ENCODE assay signal across 22 cellular contexts in the genomic region with DNA sequence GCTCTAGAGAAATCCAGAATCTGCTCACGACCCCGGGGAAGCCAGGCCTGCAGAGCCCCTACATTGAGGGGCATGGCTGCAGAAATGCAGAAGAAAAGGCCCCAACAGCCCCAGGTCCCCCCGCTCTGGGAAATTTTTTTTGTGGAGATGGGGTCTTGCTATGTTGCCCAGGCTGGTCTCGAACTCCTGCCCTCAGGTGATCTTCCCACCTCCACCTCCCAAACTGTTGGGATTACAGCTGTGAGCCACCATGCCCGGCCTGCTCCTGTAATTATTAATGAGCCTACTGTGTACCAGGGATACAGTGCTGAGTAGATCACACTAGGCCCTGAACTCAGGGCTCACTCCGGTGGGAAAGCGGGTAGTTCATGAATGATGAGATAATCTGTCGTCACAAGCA. TPM values are rescaled to one million over a fixed set of nuclear protein-coding genes. Genes with fewer than 3 reads are reported as not detected.
DNase-seq lines count a peak whose midpoint lies in the region; ATAC-seq and TF ChIP-seq lines count a peak whose summit lies in the region.
"Had no signal": no experiment of that assay in that cellular context is flagged by ENCODE, and none has a peak within 500 bp of the region (broad histone marks: within the 10 kb centered on the region; RNA-seq: fewer than 3 reads in every experiment).

No MANE protein-coding gene starts in this region.

- peaks cover 11% of the 10 kb centered on the region for H3K4me1 Mint-ChIP-seq in activated naive CD8-positive, alpha-beta T cell treated with anti-CD3 and anti-CD28 coated beads, Interleukin-2, amount 10 ng/mL, durations not matched to agents 7 days and 5 days
- H3K4me1 Mint-ChIP-seq in activated naive CD8-positive, alpha-beta T cell treated with anti-CD3 and anti-CD28 coated beads for 36 hours, result peaks cover 15% of the 10 kb centered on the region
- H3K4me1 Mint-ChIP-seq in HFFc6 (ENCODE audit: low read depth) (peaks cover 13% of the 10 kb centered on the region), endodermal cell (peaks cover 5% of the 10 kb centered on the region)
- peaks cover 33% of the 10 kb centered on the region for H3K4me1 Mint-ChIP-seq in stimulated activated effector memory CD8-positive, alpha-beta T cell treated with anti-CD3 and anti-CD28 coated beads, Interleukin-12 subunit alpha, Interleukin-12 subunit beta, amount 100 ng/mL, for 72 hours
- H3K4me1 Mint-ChIP-seq: nephron had no signal

- DNase-seq in activated naive CD8-positive, alpha-beta T cell treated with anti-CD3 and anti-CD28 coated beads, Interleukin-2, amount 10 ng/mL, durations not matched to agents 7 days and 5 days, result no peak
- no peak for DNase-seq in activated naive CD8-positive, alpha-beta T cell treated with anti-CD3 and anti-CD28 coated beads for 36 hours
- DNase-seq in HFFc6 (no peak), endodermal cell (no peak), caudate nucleus (lab: John Stamatoyannopoulos, UW) (no peak), AG20443 (ENCODE audit: low spot score) (no peak)
- DNase-seq in stimulated activated effector memory CD8-positive, alpha-beta T cell treated with anti-CD3 and anti-CD28 coated beads, Interleukin-12 subunit alpha, Interleukin-12 subunit beta, amount 100 ng/mL, for 72 hours (ENCODE audit: low spot score in 2 of 2), result no peak
- DNase-seq: activated CD4-positive, CD25-positive, alpha-beta regulatory T cell; activated gamma-delta T cell treated with Interleukin-2 at 50 U/mL for 16 hours; EL; left cardiac atrium; mesendoderm; NCI-H446 treated with DMSO at 0.1 percent for 48 hours; stimulated activated CD4-positive, alpha-beta T cell treated with anti-CD3 and anti-CD28 coated beads, Interleukin-4, amount 100 ng/mL, for 24 hours; stomach; T-helper 9 cell; trophoblast cell had no signal

- no peaks in the 10 kb centered on the region for H3K27me3 Mint-ChIP-seq in activated naive CD8-positive, alpha-beta T cell treated with anti-CD3 and anti-CD28 coated beads, Interleukin-2, amount 10 ng/mL, durations not matched to agents 7 days and 5 days
- no peaks in the 10 kb centered on the region for H3K27me3 Mint-ChIP-seq in activated naive CD8-positive, alpha-beta T cell treated with anti-CD3 and anti-CD28 coated beads for 36 hours
- H3K27me3 Mint-ChIP-seq in HFFc6 (ENCODE audit: insufficient read depth) (peaks cover under 1% of the 10 kb centered on the region; the same call in 1 of the 2 replicates), endodermal cell (ENCODE audit: insufficient read depth) (no peaks in the 10 kb centered on the region)

- no peaks in the 10 kb centered on the region for H3K9me3 ChIP-seq in endodermal cell (ENCODE audit: control insufficient read depth, low read length)
- H3K9me3 ChIP-seq: prostate gland, stomach had no signal

- no peak for ATAC-seq in activated naive CD8-positive, alpha-beta T cell treated with anti-CD3 and anti-CD28 coated beads, Interleukin-2, amount 10 ng/mL, durations not matched to agents 7 days and 5 days (ENCODE audit: low read depth)
- ATAC-seq in stimulated activated effector memory CD8-positive, alpha-beta T cell treated with anti-CD3 and anti-CD28 coated beads, Interleukin-12 subunit alpha, Interleukin-12 subunit beta, amount 100 ng/mL, for 72 hours, result no peak
- ATAC-seq in GM21526 (IDR thresholded peaks at IDR 0.05; ENCODE audit: low FRiP score, unreplicated experiment), result no peak
- ATAC-seq: left cardiac atrium, Panc1 had no signal

- H3K36me3 ChIP-seq in endodermal cell (ENCODE audit: control insufficient read depth, insufficient read depth, low read length), result peaks cover 59% of the 10 kb centered on the region

- H3K36me3 Mint-ChIP-seq in activated naive CD8-positive, alpha-beta T cell treated with anti-CD3 and anti-CD28 coated beads, Interleukin-2, amount 10 ng/mL, durations not matched to agents 7 days and 5 days, result peaks cover 12% of the 10 kb centered on the region
- H3K36me3 Mint-ChIP-seq in activated naive CD8-positive, alpha-beta T cell treated with anti-CD3 and anti-CD28 coated beads for 36 hours, result peaks cover 8% of the 10 kb centered on the region
- H3K36me3 Mint-ChIP-seq in HFFc6 (ENCODE audit: low read depth), result peaks cover 18% of the 10 kb centered on the region
- H3K36me3 Mint-ChIP-seq in endodermal cell (ENCODE audit: low read depth), result peaks cover 43% of the 10 kb centered on the region
- H3K36me3 Mint-ChIP-seq in stimulated activated effector memory CD8-positive, alpha-beta T cell treated with anti-CD3 and anti-CD28 coated beads, Interleukin-12 subunit alpha, Interleukin-12 subunit beta, amount 100 ng/mL, for 72 hours, result peaks cover 80% of the 10 kb centered on the region

- WGBS in endodermal cell (ENCODE audit: insufficient coverage in 1 of 2, insufficient read length in 1 of 2), 2 experiments, result 95 to 100% methylated on average over 3 to 8 of the region's 8 CpGs

- POLR2A ChIA-PET in activated naive CD8-positive, alpha-beta T cell treated with anti-CD3 and anti-CD28 coated beads, Interleukin-2, amount 10 ng/mL, durations not matched to agents 7 days and 5 days (lab: Charles Lee), result no interaction called here

- no peaks in the 10 kb centered on the region for H3K27me3 ChIP-seq in endodermal cell (ENCODE audit: control insufficient read depth, insufficient read depth, low read length, poor library complexity, severe bottlenecking)
- H3K27me3 ChIP-seq: stomach had no signal

- H3K9me3 Mint-ChIP-seq in activated naive CD8-positive, alpha-beta T cell treated with anti-CD3 and anti-CD28 coated beads, Interleukin-2, amount 10 ng/mL, durations not matched to agents 7 days and 5 days, result no peaks in the 10 kb centered on the region
- H3K9me3 Mint-ChIP-seq in activated naive CD8-positive, alpha-beta T cell treated with anti-CD3 and anti-CD28 coated beads for 36 hours, result no peaks in the 10 kb centered on the region
- H3K9me3 Mint-ChIP-seq in HFFc6 (no peaks in the 10 kb centered on the region; the same call in 1 of the 2 replicates), endodermal cell (no peaks in the 10 kb centered on the region)
- no peaks in the 10 kb centered on the region for H3K9me3 Mint-ChIP-seq in stimulated activated effector memory CD8-positive, alpha-beta T cell treated with anti-CD3 and anti-CD28 coated beads, Interleukin-12 subunit alpha, Interleukin-12 subunit beta, amount 100 ng/mL, for 72 hours
- H3K9me3 Mint-ChIP-seq: nephron had no signal

- peak overlapping the region; percentile 2 for H3K27ac Mint-ChIP-seq in activated naive CD8-positive, alpha-beta T cell treated with anti-CD3 and anti-CD28 coated beads, Interleukin-2, amount 10 ng/mL, durations not matched to agents 7 days and 5 days
- no peak overlapping the region for H3K27ac Mint-ChIP-seq in activated naive CD8-positive, alpha-beta T cell treated with anti-CD3 and anti-CD28 coated beads for 36 hours
- H3K27ac Mint-ChIP-seq in HFFc6 (peak overlapping the region; percentile 6; the same call in 1 of the 2 replicates), endodermal cell (peak overlapping the region; percentile 18)
- peak overlapping the region; percentile 76 for H3K27ac Mint-ChIP-seq in stimulated activated effector memory CD8-positive, alpha-beta T cell treated with anti-CD3 and anti-CD28 coated beads, Interleukin-12 subunit alpha, Interleukin-12 subunit beta, amount 100 ng/mL, for 72 hours
- H3K27ac Mint-ChIP-seq: nephron had no signal

- H3K4me3 ChIP-seq in endodermal cell (ENCODE audit: low read length), result no peak overlapping the region
- H3K4me3 ChIP-seq: prostate gland, skin epidermis, stomach had no signal

- H3K9ac ChIP-seq in endodermal cell (ENCODE audit: extremely low read depth, low read length, poor library complexity, severe bottlenecking), result no peak overlapping the region

- H3K4me3 Mint-ChIP-seq in activated naive CD8-positive, alpha-beta T cell treated with anti-CD3 and anti-CD28 coated beads, Interleukin-2, amount 10 ng/mL, durations not matched to agents 7 days and 5 days, result peak overlapping the region; percentile 35
- no peak overlapping the region for H3K4me3 Mint-ChIP-seq in activated naive CD8-positive, alpha-beta T cell treated with anti-CD3 and anti-CD28 coated beads for 36 hours
- H3K4me3 Mint-ChIP-seq in HFFc6 (no peak overlapping the region), endodermal cell (no peak overlapping the region)
- peak overlapping the region; percentile 77 for H3K4me3 Mint-ChIP-seq in stimulated activated effector memory CD8-positive, alpha-beta T cell treated with anti-CD3 and anti-CD28 coated beads, Interleukin-12 subunit alpha, Interleukin-12 subunit beta, amount 100 ng/mL, for 72 hours
- H3K4me3 Mint-ChIP-seq: nephron had no signal

- no peak overlapping the region for H3K27ac ChIP-seq in endodermal cell (ENCODE audit: low read depth, low read length)
- H3K27ac ChIP-seq in caudate nucleus (ENCODE audit: low read depth, low read length), result no peak overlapping the region
- H3K27ac ChIP-seq: prostate gland had no signal

- no peaks in the 10 kb centered on the region for H3K4me1 ChIP-seq in endodermal cell (ENCODE audit: control insufficient read depth, insufficient read depth, low read length)

- no peak for TF ChIP-seq CTCF in HFFc6 (IDR thresholded peaks at IDR 0.05)
- TF ChIP-seq CTCF in endodermal cell (conservative IDR thresholded peaks at IDR 0.05), result no peak

RNA-seq across cellular contexts. Expression of gene TNRC18, which starts 29.9 kb away (rescaled TPM):
- 10 to 100 TPM; 51.9 to 57.2 TPM for total RNA-seq in activated naive CD8-positive, alpha-beta T cell treated with anti-CD3 and anti-CD28 coated beads, Interleukin-2, amount 10 ng/mL, durations not matched to agents 7 days and 5 days
- 10 to 100 TPM; 47.6 to 48.0 TPM for total RNA-seq in activated naive CD8-positive, alpha-beta T cell treated with anti-CD3 and anti-CD28 coated beads for 36 hours
- 10 to 100 TPM; 70.6 to 87.1 (median 79.9) TPM for total RNA-seq in HFFc6 (2021; fragmentation: NEBNext Ultra II Directional; extraction: Animal tissue kit (Norgen Biotek cat#: 25700))
- total RNA-seq in endodermal cell, result 100 to 1,000 TPM; 103 to 136 TPM
- 48.8 TPM for polyA plus RNA-seq in endodermal cell (2013, experiment 1 of 2)
- polyA plus RNA-seq in endodermal cell (2013, experiment 2 of 2), result 55.8 TPM

Comparison
In these comparisons a context has a peak if more than half of its experiments do, and no peak if none do; other contexts are left out.
1. H3K4me3 Mint-ChIP-seq: peak in activated naive CD8-positive, alpha-beta T cell treated with anti-CD3 and anti-CD28 coated beads, Interleukin-2, amount 10 ng/mL, durations not matched to agents 7 days and 5 days (single experiment) and stimulated activated effector memory CD8-positive, alpha-beta T cell treated with anti-CD3 and anti-CD28 coated beads, Interleukin-12 subunit alpha, Interleukin-12 subunit beta, amount 100 ng/mL, for 72 hours (single experiment); none in activated naive CD8-positive, alpha-beta T cell treated with anti-CD3 and anti-CD28 coated beads for 36 hours (single experiment), HFFc6 (single experiment) and endodermal cell (single experiment).